In genomic region chr15:54387808-54388207, GRCh38 we compare ENCODE assay signal across 26 cellular contexts.
"Had no signal": no experiment of that assay in that cellular context is flagged by ENCODE, and none has a peak within 500 bp of the region (broad histone marks: within the 10 kb centered on the region; RNA-seq: fewer than 3 reads in every experiment).

No MANE protein-coding gene starts in this region.

- H3K9me3 Mint-ChIP-seq: nephron, neural progenitor cell had no signal

- H3K36me3 Mint-ChIP-seq: naive thymus-derived CD4-positive, alpha-beta T cell; neural progenitor cell had no signal

- H3K9ac ChIP-seq: neural progenitor cell had no signal

- H3K9me3 ChIP-seq: colonic mucosa, esophagus muscularis mucosa, gastroesophageal sphincter, prostate gland, sigmoid colon, spleen, stomach, thyroid gland had no signal

- H3K27ac ChIP-seq: colonic mucosa, epithelial cell of prostate, esophagus muscularis mucosa, foreskin keratinocyte, gastroesophageal sphincter, heart left ventricle, neural progenitor cell, prostate gland, sigmoid colon, spleen, stomach, thyroid gland had no signal

- H3K4me1 Mint-ChIP-seq: neural progenitor cell had no signal

- H3K27me3 ChIP-seq: colonic mucosa, esophagus muscularis mucosa, foreskin keratinocyte, gastroesophageal sphincter, heart left ventricle, neural progenitor cell, sigmoid colon, spleen, stomach, thyroid gland had no signal

- H3K4me2 ChIP-seq: neural progenitor cell had no signal

- H3K4me1 ChIP-seq: colonic mucosa, esophagus muscularis mucosa, foreskin keratinocyte, gastroesophageal sphincter, heart left ventricle, neural progenitor cell, prostate gland, spleen, stomach, thyroid gland had no signal

- H3K36me3 ChIP-seq: colonic mucosa, esophagus muscularis mucosa, gastroesophageal sphincter, heart left ventricle, neural progenitor cell, prostate gland, sigmoid colon, spleen, stomach, thyroid gland had no signal

- H2AFZ ChIP-seq: neural progenitor cell had no signal

- ATAC-seq: foreskin keratinocyte; gastroesophageal sphincter; heart left ventricle; left colon; left ventricle myocardium superior; naive thymus-derived CD4-positive, alpha-beta T cell; right cardiac atrium had no signal

- H3K27ac Mint-ChIP-seq: dendritic cell treated with granulocyte-macrophage colony-stimulating factor and Interleukin-4, amounts not matched to agents 40 ng/mL and 50 ng/mL, for 4 days; endodermal cell; naive thymus-derived CD4-positive, alpha-beta T cell; neural progenitor cell had no signal

- DNase-seq: colonic mucosa; effector CD8-positive, alpha-beta T cell; endodermal cell; foreskin keratinocyte; heart left ventricle; hippocampal formation; left colon; left ventricle myocardium superior; mesenchymal stem cell; midbrain; naive thymus-derived CD4-positive, alpha-beta T cell; right cardiac atrium; sigmoid colon; spleen; stimulated activated CD8-positive, alpha-beta memory T cell treated with anti-CD3 and anti-CD28 coated beads, Interleukin-4, amount 100 ng/mL, for 48 hours; stimulated activated naive CD4-positive, alpha-beta T cell treated with Interleukin-2 at 50 U/mL for 16 hours; stomach; thyroid gland had no signal

- H3K4me3 Mint-ChIP-seq: dendritic cell treated with granulocyte-macrophage colony-stimulating factor and Interleukin-4, amounts not matched to agents 40 ng/mL and 50 ng/mL, for 4 days; endodermal cell; naive thymus-derived CD4-positive, alpha-beta T cell; nephron; neural progenitor cell had no signal

- FAIRE-seq: islet of Langerhans had no signal

- H3K27me3 Mint-ChIP-seq: dendritic cell treated with granulocyte-macrophage colony-stimulating factor and Interleukin-4, amounts not matched to agents 40 ng/mL and 50 ng/mL, for 4 days had no signal

- H3K4me3 ChIP-seq: colonic mucosa, esophagus muscularis mucosa, gastroesophageal sphincter, heart left ventricle, neural progenitor cell, prostate gland, sigmoid colon, spleen, stomach, thyroid gland had no signal
